ENCODE assay signal across 27 cellular contexts in the genomic region with DNA sequence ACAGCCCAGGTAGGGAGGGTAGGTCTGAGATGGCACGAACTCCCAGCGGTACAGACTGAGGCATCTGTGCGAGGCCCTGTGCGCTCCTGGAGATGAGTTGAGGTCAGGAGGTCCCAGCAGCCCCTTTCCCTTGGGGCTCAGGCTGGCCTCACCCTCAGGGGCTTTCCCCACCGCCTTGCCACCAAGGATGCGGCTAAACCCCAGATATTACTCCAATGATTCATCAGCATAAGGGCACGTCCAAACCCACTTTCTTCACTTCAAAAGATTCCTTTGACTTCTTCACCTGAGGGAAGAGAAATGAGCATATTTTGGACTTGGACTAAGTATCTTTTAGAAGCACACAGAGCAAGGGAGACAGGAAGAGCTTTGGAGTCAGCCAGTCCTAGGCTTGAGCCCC. TPM values are rescaled to one million over a fixed set of nuclear protein-coding genes. Genes with fewer than 3 reads are reported as not detected.
DNase-seq lines count a peak whose midpoint lies in the region; ATAC-seq and TF ChIP-seq lines count a peak whose summit lies in the region.
"Had no signal": no experiment of that assay in that cellular context is flagged by ENCODE, and none has a peak within 500 bp of the region (broad histone marks: within the 10 kb centered on the region; RNA-seq: fewer than 3 reads in every experiment).

No MANE protein-coding gene starts in this region.

- peak overlapping the region; percentile 18 for H3K27ac Mint-ChIP-seq in activated T-cell treated with anti-CD3 and anti-CD28 coated beads, Interleukin-2, amount 50 U/mL, for 24 hours
- peak overlapping the region; percentile 25 for H3K27ac Mint-ChIP-seq in stimulated activated naive B cell treated with anti-CD40 and anti-IgM and Interleukin-4, amounts not matched to agents 10 μg/mL and 1 μg/mL and 100 μg/mL, for 72 hours
- H3K27ac Mint-ChIP-seq: GM23338 had no signal

- no peaks in the 10 kb centered on the region for H3K4me1 Mint-ChIP-seq in activated T-cell treated with anti-CD3 and anti-CD28 coated beads, Interleukin-2, amount 50 U/mL, for 24 hours (ENCODE audit: low read depth)
- H3K4me1 Mint-ChIP-seq in stimulated activated naive B cell treated with anti-CD40 and anti-IgM and Interleukin-4, amounts not matched to agents 10 μg/mL and 1 μg/mL and 100 μg/mL, for 72 hours: no peaks in the 10 kb centered on the region

- H3K9me3 Mint-ChIP-seq in activated T-cell treated with anti-CD3 and anti-CD28 coated beads, Interleukin-2, amount 50 U/mL, for 24 hours: no peaks in the 10 kb centered on the region
- H3K9me3 Mint-ChIP-seq in stimulated activated naive B cell treated with anti-CD40 and anti-IgM and Interleukin-4, amounts not matched to agents 10 μg/mL and 1 μg/mL and 100 μg/mL, for 72 hours: no peaks in the 10 kb centered on the region
- H3K9me3 Mint-ChIP-seq: GM23338 had no signal

- peaks cover 83% of the 10 kb centered on the region for H3K36me3 Mint-ChIP-seq in activated T-cell treated with anti-CD3 and anti-CD28 coated beads, Interleukin-2, amount 50 U/mL, for 24 hours (ENCODE audit: low read depth)
- peaks cover 27 to 63% of the 10 kb centered on the region in 2 donors for H3K36me3 Mint-ChIP-seq in stimulated activated naive B cell treated with anti-CD40 and anti-IgM and Interleukin-4, amounts not matched to agents 10 μg/mL and 1 μg/mL and 100 μg/mL, for 72 hours

- H3K4me1 ChIP-seq in foreskin keratinocyte: no peaks in the 10 kb centered on the region
- H3K4me1 ChIP-seq: HAP-1, Peyer's patch, SJSA1 had no signal

- no peak overlapping the region for H3K27ac ChIP-seq in foreskin keratinocyte
- H3K27ac ChIP-seq: C4-2B, HL-60, Peyer's patch, SJSA1 had no signal

- ATAC-seq in foreskin keratinocyte: peak; percentile 83
- no peak for ATAC-seq in stimulated activated naive B cell treated with anti-CD40 and anti-IgM and Interleukin-4, amounts not matched to agents 10 μg/mL and 1 μg/mL and 100 μg/mL, for 72 hours (replicated peaks)
- no peak for ATAC-seq in GM18517 (IDR thresholded peaks at IDR 0.05; ENCODE audit: unreplicated experiment)
- ATAC-seq in GM18858 (IDR thresholded peaks at IDR 0.05; ENCODE audit: unreplicated experiment): no peak
- ATAC-seq: GM23338, HepG2, K562, Right ventricle myocardium inferior had no signal

- H3K4me3 Mint-ChIP-seq in activated T-cell treated with anti-CD3 and anti-CD28 coated beads, Interleukin-2, amount 50 U/mL, for 24 hours: no peak overlapping the region
- H3K4me3 Mint-ChIP-seq in stimulated activated naive B cell treated with anti-CD40 and anti-IgM and Interleukin-4, amounts not matched to agents 10 μg/mL and 1 μg/mL and 100 μg/mL, for 72 hours: no peak overlapping the region
- H3K4me3 Mint-ChIP-seq: GM23338 had no signal

- H3K27me3 Mint-ChIP-seq in activated T-cell treated with anti-CD3 and anti-CD28 coated beads, Interleukin-2, amount 50 U/mL, for 24 hours: no peaks in the 10 kb centered on the region
- H3K27me3 Mint-ChIP-seq in stimulated activated naive B cell treated with anti-CD40 and anti-IgM and Interleukin-4, amounts not matched to agents 10 μg/mL and 1 μg/mL and 100 μg/mL, for 72 hours: no peaks in the 10 kb centered on the region

- no peak for DNase-seq in activated T-cell treated with anti-CD3 and anti-CD28 coated beads, Interleukin-2, amount 50 U/mL, for 24 hours
- no peak for DNase-seq in activated T-cell treated with anti-CD3 and anti-CD28 coated beads for 4 hours
- DNase-seq in HK-2 (ENCODE audit: unreplicated experiment): peak; percentile 69
- DNase-seq in foreskin keratinocyte: peak; percentile 51 to 72
- no peak for DNase-seq in stimulated activated naive B cell treated with anti-CD40 and anti-IgM and Interleukin-4, amounts not matched to agents 10 μg/mL and 1 μg/mL and 100 μg/mL, for 72 hours
- DNase-seq in D341Med (ENCODE audit: low spot score): no peak
- DNase-seq: 8988T, DMS53, MM.1S, NCI-H1092, NCI-H1436, NCI-H1930, NCI-H226, NCI-H510A treated with DMSO at 0.1 percent for 48 hours, NCI-H774, Peyer's patch had no signal

- TF ChIP-seq CTCF in foreskin keratinocyte (conservative IDR thresholded peaks at IDR 0.05): no peak

- H3K27me3 ChIP-seq in foreskin keratinocyte: no peaks in the 10 kb centered on the region
- H3K27me3 ChIP-seq: Peyer's patch, SJSA1 had no signal

RNA-seq across cellular contexts. Expression of a gene that starts 20.3 kb away (rescaled TPM):
- 56.2 and 58.3 TPM in 2 replicates for total RNA-seq in foreskin keratinocyte
- 57.1 and 58.9 TPM in 2 replicates for polyA plus RNA-seq in foreskin keratinocyte

RNA-seq across cellular contexts. Expression of a gene that starts 20.6 kb away (rescaled TPM):
- total RNA-seq in foreskin keratinocyte: 87.3 and 111 TPM in 2 replicates
- polyA plus RNA-seq in foreskin keratinocyte: 84.5 and 119 TPM in 2 replicates

RNA-seq across cellular contexts. Expression of a gene that starts 27.1 kb away (rescaled TPM):
- not detected in 2 replicates for total RNA-seq in foreskin keratinocyte
- not detected in 2 replicates for polyA plus RNA-seq in foreskin keratinocyte
- total RNA-seq: GM23338, HepG2, HT-29, K562, Right ventricle myocardium inferior, SJSA1 had no signal
- polyA plus RNA-seq: GM23338, HepG2, K562 had no signal

Comparison
In these comparisons a context has a peak if more than half of its experiments do, and no peak if none do; other contexts are left out.
1. DNase-seq: peak in HK-2 (single experiment) and foreskin keratinocyte (2 of 2); none in activated T-cell treated with anti-CD3 and anti-CD28 coated beads, Interleukin-2, amount 50 U/mL, for 24 hours (single experiment), activated T-cell treated with anti-CD3 and anti-CD28 coated beads for 4 hours (single experiment), stimulated activated naive B cell treated with anti-CD40 and anti-IgM and Interleukin-4, amounts not matched to agents 10 μg/mL and 1 μg/mL and 100 μg/mL, for 72 hours (single experiment) and D341Med (single experiment).